In the genomic region with DNA sequence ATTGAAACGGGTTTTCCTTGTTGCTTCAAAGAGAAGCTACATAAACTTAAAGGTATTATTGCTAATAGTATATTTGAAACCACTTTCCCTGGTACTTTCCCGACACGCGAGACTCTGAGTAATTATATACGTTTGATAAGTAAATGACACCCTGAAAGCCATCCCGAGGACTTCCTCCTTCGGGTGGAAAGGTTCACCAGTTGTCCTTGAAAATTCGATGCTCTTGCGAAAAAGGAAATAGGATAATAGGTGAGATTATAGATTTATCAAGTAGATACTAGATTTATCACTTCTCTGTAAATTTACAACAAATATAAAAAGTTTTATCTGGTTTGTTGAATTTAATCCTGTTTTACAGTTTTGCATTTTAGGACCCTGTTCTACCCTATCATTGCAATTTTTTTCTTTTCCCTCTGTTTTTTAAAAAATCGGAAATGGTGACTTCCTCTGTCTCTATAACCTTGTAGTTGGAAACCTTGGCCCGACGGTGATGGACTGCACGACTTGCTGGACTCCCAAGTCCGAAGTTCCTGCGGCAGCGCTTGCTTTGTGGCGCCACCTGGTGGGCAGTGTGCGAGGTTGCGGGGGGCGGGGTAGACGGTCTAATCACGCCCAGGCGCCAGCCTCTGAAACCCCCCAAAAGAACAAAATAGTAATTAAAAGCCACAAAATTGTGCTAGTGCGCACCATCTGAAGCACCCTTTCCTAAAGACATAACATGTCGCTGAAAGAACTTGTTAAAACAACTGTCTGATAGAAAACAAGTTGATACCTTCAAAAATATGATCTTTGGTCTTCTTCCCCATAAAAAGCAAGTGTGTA, we compare ENCODE assay signal across 1 cellular context.
TF ChIP-seq lines count a peak whose summit lies in the region.

No MANE protein-coding gene starts in this region.

TF ChIP-seq in H1, 55 proteins besides CTCF, POLR2A, EP300 and RAD21:
- TF ChIP-seq SRF (IDR thresholded peaks at IDR 0.05; ENCODE audit: low read depth, low read length) (no peak), YY1 (IDR thresholded peaks at IDR 0.05; ENCODE audit: low read depth, low read length) (0 out of 2 replicates have a peak, but pooled peaks have one; percentile 12), CREB1 (IDR thresholded peaks at IDR 0.05) (0 out of 2 replicates have a peak, but pooled peaks have one; percentile 20), KDM5A (IDR thresholded peaks at IDR 0.05; ENCODE audit: low read length) (no peak), TAF7 (optimal IDR thresholded peaks at IDR 0.05; ENCODE audit: borderline replicate concordance, low read depth, low read length) (no peak), TBP (IDR thresholded peaks at IDR 0.05; ENCODE audit: low read depth, low read length) (no peak), SP1 (IDR thresholded peaks at IDR 0.05; ENCODE audit: low read depth, low read length) (peak; percentile 48), KDM4A (IDR thresholded peaks at IDR 0.05; ENCODE audit: low read depth, low read length, severe bottlenecking) (no peak)
- TF ChIP-seq, protein P1, sequence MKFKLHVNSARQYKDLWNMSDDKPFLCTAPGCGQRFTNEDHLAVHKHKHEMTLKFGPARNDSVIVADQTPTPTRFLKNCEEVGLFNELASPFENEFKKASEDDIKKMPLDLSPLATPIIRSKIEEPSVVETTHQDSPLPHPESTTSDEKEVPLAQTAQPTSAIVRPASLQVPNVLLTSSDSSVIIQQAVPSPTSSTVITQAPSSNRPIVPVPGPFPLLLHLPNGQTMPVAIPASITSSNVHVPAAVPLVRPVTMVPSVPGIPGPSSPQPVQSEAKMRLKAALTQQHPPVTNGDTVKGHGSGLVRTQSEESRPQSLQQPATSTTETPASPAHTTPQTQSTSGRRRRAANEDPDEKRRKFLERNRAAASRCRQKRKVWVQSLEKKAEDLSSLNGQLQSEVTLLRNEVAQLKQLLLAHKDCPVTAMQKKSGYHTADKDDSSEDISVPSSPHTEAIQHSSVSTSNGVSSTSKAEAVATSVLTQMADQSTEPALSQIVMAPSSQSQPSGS (IDR thresholded peaks at IDR 0.05; ENCODE audit: low read length) = 0 out of 2 replicates have a peak, but pooled peaks have one; percentile 30
- TF ChIP-seq, protein P2, sequence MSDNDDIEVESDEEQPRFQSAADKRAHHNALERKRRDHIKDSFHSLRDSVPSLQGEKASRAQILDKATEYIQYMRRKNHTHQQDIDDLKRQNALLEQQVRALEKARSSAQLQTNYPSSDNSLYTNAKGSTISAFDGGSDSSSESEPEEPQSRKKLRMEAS (IDR thresholded peaks at IDR 0.05) = peak; percentile 52; the same call in 1 of the 2 replicates
TF ChIP-seq in H1: peak in this region for 5.
